In genomic region chr14:35406090-35406489, GRCh38 we compare ENCODE assay signal across 9 cellular contexts. TPM values are rescaled to one million over a fixed set of nuclear protein-coding genes. Genes with fewer than 3 reads are reported as not detected.
A peak's percentile ranks its signal among the peaks of the same experiment; 100 is the strongest.
DNase-seq lines count a peak whose midpoint lies in the region; TF ChIP-seq lines count a peak whose summit lies in the region.
"Had no signal": no experiment of that assay in that cellular context is flagged by ENCODE, and none has a peak within 500 bp of the region (broad histone marks: within the 10 kb centered on the region; RNA-seq: fewer than 3 reads in every experiment).

No MANE protein-coding gene starts in this region.

- WGBS in esophagus, 2 donors, result 61 to 75% methylated on average over 2 of the region's 2 CpGs
- 25 to 38% methylated on average over 2 of the region's 2 CpGs for WGBS in lower leg skin, 2 donors

- H3K4me2 ChIP-seq in OCI-LY7 (ENCODE audit: low read length), result peak overlapping the region; percentile 96

- H3K4me1 ChIP-seq in CD4-positive, alpha-beta memory T cell (ENCODE audit: insufficient read depth, low read length), result peaks cover 48% of the 10 kb centered on the region
- peaks cover 45% of the 10 kb centered on the region for H3K4me1 ChIP-seq in OCI-LY7 (ENCODE audit: insufficient read depth, low read length, poor library complexity, severe bottlenecking)
- H3K4me1 ChIP-seq in esophagus (ENCODE audit: control insufficient read depth in 2 of 2, insufficient read depth in 2 of 2, low read length in 1 of 2), result peaks cover 4 to 8% of the 10 kb centered on the region in 2 donors
- H3K4me1 ChIP-seq in rectal smooth muscle tissue (ENCODE audit: control insufficient read depth, insufficient read depth, low read length), result peaks cover 33% of the 10 kb centered on the region

- H3K9ac ChIP-seq in rectal smooth muscle tissue (ENCODE audit: low read length), result no peak overlapping the region

- peak overlapping the region; percentile 90 to 96 (median 94) for H3K4me3 Mint-ChIP-seq in CD4-positive, alpha-beta memory T cell

- peak overlapping the region; percentile 100 for H3K27ac ChIP-seq in CD4-positive, alpha-beta memory T cell (ENCODE audit: low read depth, low read length)
- H3K27ac ChIP-seq in OCI-LY7 (ENCODE audit: low read depth, low read length, poor library complexity, severe bottlenecking) (peak overlapping the region; percentile 79), esophagus (ENCODE audit: low read depth in 2 of 2, low read length in 1 of 2) (peak overlapping the region; percentile 98 to 100), rectal smooth muscle tissue (ENCODE audit: low read depth, low read length) (peak overlapping the region; percentile 100)

- no peaks in the 10 kb centered on the region for H3K9me2 ChIP-seq in OCI-LY7 (ENCODE audit: insufficient read depth, low read length)

- peaks cover 15% of the 10 kb centered on the region; the same call in 1 of the 2 replicates for H4K20me1 ChIP-seq in OCI-LY7 (ENCODE audit: insufficient read depth, low read length)

- TF ChIP-seq CTCF in OCI-LY7 (conservative IDR thresholded peaks at IDR 0.05; ENCODE audit: low read length), result no peak
- no peak for TF ChIP-seq CTCF in lower leg skin (IDR thresholded peaks at IDR 0.05)

- no peak for DNase-seq in CD4-positive, alpha-beta memory T cell
- DNase-seq in OCI-LY7 (ENCODE audit: low spot score) (no peak), SHP77 treated with DMSO at 0.1 percent for 48 hours (lab: John Stamatoyannopoulos, UW) (no peak), lower leg skin (ENCODE audit: low spot score in 2 of 2) (no peak), hepatic stellate cell (ENCODE audit: low spot score) (no peak), NCI-H1694 treated with DMSO at 0.1 percent for 48 hours (lab: John Stamatoyannopoulos, UW) (no peak)
- DNase-seq: stimulated activated CD4-positive, alpha-beta T cell treated with anti-CD3 and anti-CD28 coated beads, Interleukin-15, amount 100 ng/mL, for 24 hours had no signal

- no TSS peak for BruUV-seq in OCI-LY7 (replicated peaks; lab: Mats Ljungman, UMichigan)

- H3K36me3 ChIP-seq in CD4-positive, alpha-beta memory T cell (ENCODE audit: insufficient read depth, low read length), result peaks cover 24% of the 10 kb centered on the region
- H3K36me3 ChIP-seq in OCI-LY7 (ENCODE audit: insufficient read depth, low read length), result peaks cover 26% of the 10 kb centered on the region
- H3K36me3 ChIP-seq in esophagus (ENCODE audit: control insufficient read depth in 2 of 2, insufficient read depth in 2 of 2, low read length in 1 of 2), result peaks cover 10 to 20% of the 10 kb centered on the region in 2 donors
- H3K36me3 ChIP-seq in rectal smooth muscle tissue (ENCODE audit: control insufficient read depth, insufficient read depth, low read length), result peaks cover 18% of the 10 kb centered on the region

- peaks cover 28 to 58% (median 38%) of the 10 kb centered on the region in 4 donors for H3K4me1 Mint-ChIP-seq in CD4-positive, alpha-beta memory T cell

- POLR2A ChIA-PET in CD4-positive, alpha-beta memory T cell (lab: Charles Lee; ENCODE audit: partially characterized antibody), result interaction anchor here (0.7 to 6.5 kb wide), 10 partner anchors 11 to 284 kb away, joined by 3 to 167 read pairs (median 22); partner anchors contain the start of genes PPP2R3C, PRORP and PSMA6
- POLR2A ChIA-PET in OCI-LY7 (lab: Charles Lee), result interaction anchor here (0.5 to 5.0 kb wide), 7 partner anchors 14 to 315 kb away, joined by 3 to 37 read pairs (median 4); partner anchors contain the start of gene PSMA6

- no peaks in the 10 kb centered on the region for H3K27me3 ChIP-seq in CD4-positive, alpha-beta memory T cell (ENCODE audit: insufficient read depth, low read length)
- H3K27me3 ChIP-seq in esophagus (ENCODE audit: control insufficient read depth in 1 of 2, insufficient read depth in 2 of 2, low read length in 2 of 2), result no peaks in the 10 kb centered on the region
- no peaks in the 10 kb centered on the region for H3K27me3 ChIP-seq in rectal smooth muscle tissue (ENCODE audit: control insufficient read depth, insufficient read depth, low read length)

- no peak overlapping the region for H3K4me3 ChIP-seq in CD4-positive, alpha-beta memory T cell (ENCODE audit: low read length in 2 of 2)
- H3K4me3 ChIP-seq in OCI-LY7 (ENCODE audit: low read depth, low read length, poor library complexity, severe bottlenecking) (peak overlapping the region; percentile 93), esophagus (ENCODE audit: low read depth in 1 of 2, low read length in 2 of 2) (no peak overlapping the region), rectal smooth muscle tissue (ENCODE audit: low read length) (peak overlapping the region; percentile 93), lower leg skin (ENCODE audit: low read depth, poor library complexity, severe bottlenecking) (no peak overlapping the region)

- CTCF ChIA-PET in CD4-positive, alpha-beta memory T cell (lab: Charles Lee; ENCODE audit: partially characterized antibody), result interaction anchor here (1.0 to 6.5 kb wide), 21 partner anchors 9 to 426 kb away, joined by 3 to 81 read pairs (median 5); partner anchors contain the start of genes PPP2R3C and PSMA6
- CTCF ChIA-PET in OCI-LY7 (lab: Charles Lee; ENCODE audit: unreplicated experiment), result interaction anchor here (0.6 to 1.1 kb wide), 2 partner anchors 193 to 264 kb away, joined by 3 read pairs; no protein-coding TSS in a partner anchor

- no peak for TF ChIP-seq POLR2A in lower leg skin (IDR thresholded peaks at IDR 0.05)

- H2AFZ ChIP-seq in OCI-LY7 (ENCODE audit: low read length), result peak overlapping the region; percentile 87; the same call in 1 of the 2 replicates

- peak overlapping the region; percentile 95 to 100 (median 99) for H3K27ac Mint-ChIP-seq in CD4-positive, alpha-beta memory T cell

- no peaks in the 10 kb centered on the region for H3K9me3 ChIP-seq in CD4-positive, alpha-beta memory T cell (ENCODE audit: control insufficient read depth in 1 of 2, low read length in 2 of 2)
- H3K9me3 ChIP-seq in OCI-LY7 (ENCODE audit: low read length) (no peaks in the 10 kb centered on the region), esophagus (ENCODE audit: control insufficient read depth in 2 of 2, insufficient read depth in 1 of 2, low read depth in 1 of 2, low read length in 1 of 2) (no peaks in the 10 kb centered on the region)

- H3K27me3 Mint-ChIP-seq in CD4-positive, alpha-beta memory T cell, result peaks cover 0 to 2% of the 10 kb centered on the region in 2 donors

- peaks cover 26 to 33% of the 10 kb centered on the region in 2 donors for H3K36me3 Mint-ChIP-seq in CD4-positive, alpha-beta memory T cell

- intact Hi-C loops in CD4-positive, alpha-beta memory T cell (cut with micrococcal nuclease), result no loop called here
- intact Hi-C loops in OCI-LY7 (cut with micrococcal nuclease; ENCODE audit: unreplicated experiment), result loop anchor here (5.0 kb wide), 2 partner anchors 284 to 534 kb away; partner anchors contain the start of genes PPP2R3C and PRORP
- intact Hi-C loops in lower leg skin (cut with DNase I; ENCODE audit: low total_unique reads), result loop anchor here (10.0 kb wide), 1 partner anchor 171 kb away; no protein-coding TSS in a partner anchor

- H3K9me3 Mint-ChIP-seq in CD4-positive, alpha-beta memory T cell, result peaks cover 0 to 5% (median 0%) of the 10 kb centered on the region in 8 donors

- H3K79me2 ChIP-seq in OCI-LY7 (ENCODE audit: insufficient read depth, low read depth, low read length), result peaks cover 21% of the 10 kb centered on the region; the same call in 1 of the 2 replicates

RNA-seq across cellular contexts. Expression of gene NFKBIA, which starts 1.5 kb away (rescaled TPM):
- total RNA-seq in CD4-positive, alpha-beta memory T cell, result 100 to 1,000 TPM; 119 to 120 TPM
- 100 to 1,000 TPM; 334 to 833 TPM for polyA plus RNA-seq in CD4-positive, alpha-beta memory T cell
- total RNA-seq in OCI-LY7 (2014; rRNA removed; shearing (Covaris generic)), result 100 and 109 TPM in 2 replicates
- 37.0 and 43.6 TPM in 2 replicates for total RNA-seq in OCI-LY7 (2022)
- 100 to 1,000 TPM; 121 to 206 TPM for polyA plus RNA-seq in esophagus
- total RNA-seq in lower leg skin, result 100 to 1,000 TPM; 431 to 923 (median 565) TPM

Comparison
In these comparisons a context has a peak if more than half of its experiments do, and no peak if none do; other contexts are left out.
1. H3K4me3 ChIP-seq: peak in OCI-LY7 (single experiment) and rectal smooth muscle tissue (single experiment); none in CD4-positive, alpha-beta memory T cell (0 of 2), esophagus (0 of 2) and lower leg skin (single experiment).
2. Peak in every context shown above with its lines, with median percentiles within 50 percentile points of each other: H3K27ac ChIP-seq.